Comparison of ENCODE assay signal across 1 cellular context in genomic region chr10:133274751-133275682, GRCh38.
TF ChIP-seq lines count a peak whose summit lies in the region.

No MANE protein-coding gene starts in this region.

TF ChIP-seq in GM23338, 12 proteins besides CTCF, POLR2A, EP300 and RAD21 (continued from another document):
- TF ChIP-seq ZNF462 (CRISPR knock-in tag; IDR thresholded peaks at IDR 0.05): no peak
- no peak for TF ChIP-seq EZH2 (IDR thresholded peaks at IDR 0.05; ENCODE audit: low read depth, unreplicated experiment)
TF ChIP-seq in GM23338: peak in this region for 0.
